Comparison of ENCODE assay signal across 16 cellular contexts in genomic region chr17:27558341-27558740, GRCh38.
DNase-seq lines count a peak whose midpoint lies in the region; ATAC-seq and TF ChIP-seq lines count a peak whose summit lies in the region.
"Had no signal": no experiment of that assay in that cellular context is flagged by ENCODE, and none has a peak within 500 bp of the region (broad histone marks: within the 10 kb centered on the region; RNA-seq: fewer than 3 reads in every experiment).

No MANE protein-coding gene starts in this region.

- H3K9me3 ChIP-seq in IMR-90 (ENCODE audit: control insufficient read depth, insufficient read depth, low read length) (no peaks in the 10 kb centered on the region), spleen (no peaks in the 10 kb centered on the region), uterus (no peaks in the 10 kb centered on the region)
- H3K9me3 ChIP-seq: Peyer's patch had no signal

- peaks cover 45 to 88% of the 10 kb centered on the region in 2 experiments for H3K79me1 ChIP-seq in IMR-90 (ENCODE audit: low read depth in 1 of 2, low read length in 2 of 2)

- H3K4me2 ChIP-seq in IMR-90 (ENCODE audit: low read depth, low read length) = no peak overlapping the region

- TF ChIP-seq RAD21 in IMR-90 (IDR thresholded peaks at IDR 0.05; ENCODE audit: low read length) = no peak

- peak overlapping the region; percentile 5; the same call in 1 of the 2 replicates for H2AK5ac ChIP-seq in IMR-90 (ENCODE audit: low read depth, low read length)

- CTCF ChIA-PET in IMR-90 (lab: Yijun Ruan, JAX) = no interaction called here

- intact Hi-C loops in IMR-90 (cut with micrococcal nuclease) (no loop called here), spleen (cut with DNase I; ENCODE audit: low total_unique reads) (no loop called here), uterus (cut with DNase I; ENCODE audit: low total_unique reads) (no loop called here)

- DNase-seq in NCI-H2171 treated with DMSO at 0.1 percent for 48 hours (lab: John Stamatoyannopoulos, UW) = peak; percentile 20
- DNase-seq in NCI-H2171 (lab: John Stamatoyannopoulos, UW) = no peak
- no peak for DNase-seq in IMR-90
- no peak for DNase-seq in chondrocyte (ENCODE audit: low spot score)
- peak; percentile 54 for DNase-seq in spleen
- DNase-seq in Kasumi-1 (lab: John Stamatoyannopoulos, UW) = no peak
- DNase-seq in uterus = no peak
- DNase-seq: GOT3, KBM-7, NCI-H1092, NCI-H345, NCI-H748 treated with DMSO at 0.1 percent for 48 hours, Right ventricle myocardium superior had no signal

- no peak for ATAC-seq in IMR-90 (ENCODE audit: low read depth)
- no peak for ATAC-seq in GM18505 (IDR thresholded peaks at IDR 0.05; ENCODE audit: unreplicated experiment)

- H2AK9ac ChIP-seq in IMR-90 (replicated peaks; ENCODE audit: low read depth, low read length, poor library complexity) = no peak overlapping the region

- H3K4me3 Mint-ChIP-seq in chondrocyte (ENCODE audit: unreplicated experiment) = no peak overlapping the region
- H3K4me3 Mint-ChIP-seq: CD14-positive monocyte had no signal

- 100% methylated on average over 2 of the region's 5 CpGs; no CpG with 5 or more reads in 1 of the 2 experiments for WGBS in IMR-90 (ENCODE audit: extremely low coverage in 2 of 2, insufficient read length in 1 of 2), 2 experiments
- WGBS in spleen, 5 donors = 84 to 92% (median 88%) methylated on average over 5 of the region's 5 CpGs

- H4K8ac ChIP-seq in IMR-90 (ENCODE audit: low read depth in 2 of 2, low read length in 2 of 2) = peak overlapping the region in 1 of 2 experiments; percentile 66; a peak in 1 of 4 replicates

- H2BK20ac ChIP-seq in IMR-90 (ENCODE audit: low read depth, low read length) = no peak overlapping the region

- H3K18ac ChIP-seq in IMR-90 (ENCODE audit: low read depth, low read length) = no peak overlapping the region

- H3K4me1 ChIP-seq in IMR-90 (ENCODE audit: control insufficient read depth, insufficient read depth, low read length) (peaks cover 30% of the 10 kb centered on the region), spleen (peaks cover 10 to 82% (median 58%) of the 10 kb centered on the region in 6 donors), uterus (peaks cover 0 to 16% of the 10 kb centered on the region in 2 donors)

- H3K4me1 Mint-ChIP-seq in chondrocyte (ENCODE audit: low read depth) = peaks cover 64% of the 10 kb centered on the region

- H3K4ac ChIP-seq in IMR-90 (ENCODE audit: low read depth, low read length) = peak overlapping the region; percentile 17; the same call in 1 of the 2 replicates

- H3K9me3 Mint-ChIP-seq in chondrocyte (ENCODE audit: low read depth) = no peaks in the 10 kb centered on the region

- TF ChIP-seq POLR2A in IMR-90 (IDR thresholded peaks at IDR 0.05; ENCODE audit: low read depth, low read length) (no peak), spleen (IDR thresholded peaks at IDR 0.05) (no peak), GM18505 (IDR thresholded peaks at IDR 0.05; ENCODE audit: borderline replicate concordance, extremely low read depth, insufficient read depth, insufficient read length) (no peak), uterus (IDR thresholded peaks at IDR 0.05) (no peak)

- H2BK15ac ChIP-seq in IMR-90 (ENCODE audit: low read depth, low read length) = no peak overlapping the region; the same call in 2 of the 3 replicates

- H3K36me3 Mint-ChIP-seq in chondrocyte (ENCODE audit: low read depth) = peaks cover 15% of the 10 kb centered on the region

- TF ChIP-seq CTCF in IMR-90 (conservative IDR thresholded peaks at IDR 0.05; ENCODE audit: low read depth, low read length) (no peak), chondrocyte (IDR thresholded peaks at IDR 0.05) (no peak), spleen (IDR thresholded peaks at IDR 0.05 in 8 of 11, conservative IDR thresholded peaks at IDR 0.05 in 3 of 11) (no peak), uterus (IDR thresholded peaks at IDR 0.05) (no peak)

- H3K23ac ChIP-seq in IMR-90 (ENCODE audit: low read depth, low read length) = no peak overlapping the region

- H4K5ac ChIP-seq in IMR-90 (ENCODE audit: low read depth, low read length) = no peak overlapping the region

- POLR2A ChIA-PET in IMR-90 (lab: Charles Lee; ENCODE audit: unreplicated experiment) = no interaction called here

- H2BK5ac ChIP-seq in IMR-90 (ENCODE audit: low read depth, low read length, poor library complexity, severe bottlenecking) = no peak overlapping the region

- no peak overlapping the region for H3K27ac ChIP-seq in IMR-90 (ENCODE audit: insufficient read depth, low read length)
- no peak overlapping the region for H3K27ac ChIP-seq in spleen
- no peak overlapping the region for H3K27ac ChIP-seq in uterus

- BruUV-seq in IMR-90 (replicated peaks; lab: Mats Ljungman, UMichigan) = no TSS peak

- H3K36me3 ChIP-seq in IMR-90 (ENCODE audit: control insufficient read depth, insufficient read depth, low read length) (peaks cover 16% of the 10 kb centered on the region), spleen (peaks cover 0 to 30% (median 0%) of the 10 kb centered on the region in 6 donors), uterus (no peaks in the 10 kb centered on the region)
- H3K36me3 ChIP-seq: Peyer's patch had no signal

- no peak overlapping the region for H4K91ac ChIP-seq in IMR-90 (ENCODE audit: insufficient read depth, low read depth, low read length)

- peaks cover 29% of the 10 kb centered on the region for H3K9me1 ChIP-seq in IMR-90 (ENCODE audit: insufficient read depth, low read length)

- H4K20me1 ChIP-seq in IMR-90 (ENCODE audit: insufficient read depth, low read length) = peaks cover 5% of the 10 kb centered on the region; the same call in 1 of the 2 replicates

- no peak overlapping the region for H2AFZ ChIP-seq in IMR-90 (replicated peaks; ENCODE audit: low read length, poor library complexity)

- no peak overlapping the region for H2BK120ac ChIP-seq in IMR-90 (ENCODE audit: low read depth, low read length)

- no peaks in the 10 kb centered on the region for H3K27me3 Mint-ChIP-seq in chondrocyte (ENCODE audit: low read depth)

- H3K27me3 ChIP-seq in IMR-90 (ENCODE audit: control insufficient read depth, insufficient read depth, low read length) (no peaks in the 10 kb centered on the region), spleen (replicated peaks in 1 of 7) (no peaks in the 10 kb centered on the region), uterus (no peaks in the 10 kb centered on the region)
- H3K27me3 ChIP-seq: Peyer's patch had no signal

- H3K14ac ChIP-seq in IMR-90 (replicated peaks; ENCODE audit: low read depth, low read length) = no peak overlapping the region; the same call in 1 of the 2 replicates

- dilution Hi-C loops in IMR-90 (cut with HindIII; ENCODE audit: low sequenced_read_pairs, unreplicated experiment) = no loop called here

- H3K4me3 ChIP-seq in IMR-90 (ENCODE audit: insufficient read depth, low read depth, low read length) (no peak overlapping the region), spleen (no peak overlapping the region), uterus (no peak overlapping the region)
- H3K4me3 ChIP-seq: Peyer's patch had no signal

- no peak overlapping the region for H3K56ac ChIP-seq in IMR-90 (ENCODE audit: extremely low read depth, insufficient read depth, low read length)

- H3K27ac Mint-ChIP-seq in chondrocyte (ENCODE audit: unreplicated experiment) = peak overlapping the region; percentile 2

- in situ Hi-C loops in IMR-90 (cut with MboI; ENCODE audit: low sequenced_read_pairs) = no loop called here

- no peak overlapping the region for H3K9ac ChIP-seq in IMR-90 (ENCODE audit: low read depth, low read length)

TF ChIP-seq in IMR-90, 13 proteins besides CTCF, POLR2A, EP300 and RAD21:
- TF ChIP-seq, protein P1, sequence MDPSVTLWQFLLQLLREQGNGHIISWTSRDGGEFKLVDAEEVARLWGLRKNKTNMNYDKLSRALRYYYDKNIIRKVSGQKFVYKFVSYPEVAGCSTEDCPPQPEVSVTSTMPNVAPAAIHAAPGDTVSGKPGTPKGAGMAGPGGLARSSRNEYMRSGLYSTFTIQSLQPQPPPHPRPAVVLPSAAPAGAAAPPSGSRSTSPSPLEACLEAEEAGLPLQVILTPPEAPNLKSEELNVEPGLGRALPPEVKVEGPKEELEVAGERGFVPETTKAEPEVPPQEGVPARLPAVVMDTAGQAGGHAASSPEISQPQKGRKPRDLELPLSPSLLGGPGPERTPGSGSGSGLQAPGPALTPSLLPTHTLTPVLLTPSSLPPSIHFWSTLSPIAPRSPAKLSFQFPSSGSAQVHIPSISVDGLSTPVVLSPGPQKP (IDR thresholded peaks at IDR 0.05; ENCODE audit: borderline replicate concordance, low read depth, low read length) = no peak
- no peak for TF ChIP-seq RCOR1 (IDR thresholded peaks at IDR 0.05; ENCODE audit: insufficient replicate concordance, low read length)
- no peak for TF ChIP-seq BHLHE40 (IDR thresholded peaks at IDR 0.05; ENCODE audit: low read depth, low read length)
- no peak for TF ChIP-seq SMC3 (IDR thresholded peaks at IDR 0.05; ENCODE audit: low read depth, low read length)

Comparison
In these comparisons a context has a peak if more than half of its experiments do, and no peak if none do; other contexts are left out.
1. DNase-seq: peak in NCI-H2171 treated with DMSO at 0.1 percent for 48 hours (single experiment) and spleen (single experiment); none in NCI-H2171 (single experiment), IMR-90 (single experiment), chondrocyte (single experiment), Kasumi-1 (0 of 2) and uterus (0 of 2).